Comparison of ENCODE assay signal across 17 cellular contexts in the genomic region with DNA sequence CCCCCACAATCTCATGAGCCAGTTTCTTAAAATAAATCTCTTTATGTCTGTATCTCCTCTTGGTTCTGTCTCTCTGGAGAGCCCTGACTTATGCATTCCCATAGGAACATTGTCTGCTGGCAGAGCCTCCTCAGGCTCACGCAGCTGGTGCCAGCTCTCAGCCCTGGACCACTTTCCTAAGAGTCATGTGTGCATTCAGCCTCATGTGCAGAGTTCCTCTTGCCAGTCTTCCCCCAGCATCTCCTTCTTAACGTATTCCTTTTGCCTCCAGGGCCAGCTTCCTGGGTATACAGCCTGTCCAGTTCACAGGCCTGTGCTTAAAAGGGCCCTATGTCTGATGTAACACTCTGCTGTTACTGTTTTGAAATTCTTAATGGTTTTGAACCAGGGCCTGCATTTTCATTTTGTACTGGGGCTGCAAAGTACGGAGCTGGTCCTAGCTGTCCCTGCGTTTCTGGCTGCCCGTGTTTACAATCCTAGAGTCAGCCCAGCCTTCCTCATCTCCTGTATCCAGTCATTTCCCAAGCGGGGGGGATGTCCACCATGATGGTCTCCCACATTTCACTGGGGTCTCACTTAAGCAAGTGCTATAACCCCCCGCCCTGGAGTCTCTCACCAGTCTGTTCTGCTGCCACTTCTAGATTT. TPM values are rescaled to one million over a fixed set of nuclear protein-coding genes. Genes with fewer than 3 reads are reported as not detected.
DNase-seq lines count a peak whose midpoint lies in the region; ATAC-seq and TF ChIP-seq lines count a peak whose summit lies in the region.
"Had no signal": no experiment of that assay in that cellular context is flagged by ENCODE, and none has a peak within 500 bp of the region (broad histone marks: within the 10 kb centered on the region; RNA-seq: fewer than 3 reads in every experiment).

No MANE protein-coding gene starts in this region.

- no peaks in the 10 kb centered on the region for H3K9me3 ChIP-seq in osteoblast (ENCODE audit: low read depth, low read length)
- H3K9me3 ChIP-seq: right lobe of liver, tibial nerve had no signal

- peaks cover 6% of the 10 kb centered on the region for H3K9me3 Mint-ChIP-seq in chondrocyte (ENCODE audit: low read depth)
- no peaks in the 10 kb centered on the region for H3K9me3 Mint-ChIP-seq in stimulated activated effector memory CD8-positive, alpha-beta T cell treated with anti-CD3 and anti-CD28 coated beads, Interleukin-12 subunit alpha, Interleukin-12 subunit beta, amount 100 ng/mL, for 72 hours
- H3K9me3 Mint-ChIP-seq: central memory CD8-positive, alpha-beta T cell had no signal

- H3K4me2 ChIP-seq in osteoblast (ENCODE audit: insufficient read depth, low read length): no peak overlapping the region

- peak overlapping the region; percentile 52 for H3K27ac Mint-ChIP-seq in chondrocyte (ENCODE audit: unreplicated experiment)
- H3K27ac Mint-ChIP-seq in stimulated activated effector memory CD8-positive, alpha-beta T cell treated with anti-CD3 and anti-CD28 coated beads, Interleukin-12 subunit alpha, Interleukin-12 subunit beta, amount 100 ng/mL, for 72 hours: no peak overlapping the region

- DNase-seq in Right ventricle myocardium superior: no peak
- no peak for DNase-seq in cardiac septum (ENCODE audit: low spot score)
- DNase-seq in chondrocyte (ENCODE audit: low spot score): peak; percentile 44
- peak; percentile 69 for DNase-seq in osteoblast (ENCODE audit: insufficient read length, low spot score, missing footprints)
- DNase-seq in activated gamma-delta T cell (lab: John Stamatoyannopoulos, UW): no peak
- DNase-seq in AG08395 (ENCODE audit: low spot score): no peak
- no peak for DNase-seq in cerebellar nuclear complex (lab: John Stamatoyannopoulos, UW)
- no peak for DNase-seq in stimulated activated effector memory CD8-positive, alpha-beta T cell treated with anti-CD3 and anti-CD28 coated beads, Interleukin-12 subunit alpha, Interleukin-12 subunit beta, amount 100 ng/mL, for 72 hours (ENCODE audit: low spot score in 2 of 2)
- DNase-seq: activated CD4-positive, alpha-beta T cell treated with anti-CD3 and anti-CD28 coated beads, Interleukin-2, amount 50 U/mL, for 48 hours; heart right ventricle; left cardiac atrium; NCI-H2227 treated with DMSO at 0.1 percent for 48 hours; RPMI8226; T1000 had no signal

- peaks cover 6% of the 10 kb centered on the region for H3K27me3 ChIP-seq in osteoblast (ENCODE audit: insufficient read depth, low read length)
- H3K27me3 ChIP-seq: heart right ventricle, right lobe of liver, tibial nerve had no signal

- ATAC-seq in Right ventricle myocardium superior (ENCODE audit: poor library complexity): peak; percentile 6
- ATAC-seq in stimulated activated effector memory CD8-positive, alpha-beta T cell treated with anti-CD3 and anti-CD28 coated beads, Interleukin-12 subunit alpha, Interleukin-12 subunit beta, amount 100 ng/mL, for 72 hours: no peak
- ATAC-seq: right lobe of liver had no signal

- peak overlapping the region; percentile 71 for H2AFZ ChIP-seq in osteoblast (ENCODE audit: low read length)

- no peak overlapping the region for H3K27ac ChIP-seq in osteoblast (ENCODE audit: low read depth, low read length)
- H3K27ac ChIP-seq: right lobe of liver had no signal

- H3K27me3 Mint-ChIP-seq in chondrocyte (ENCODE audit: low read depth): peaks cover 2% of the 10 kb centered on the region

- TF ChIP-seq CTCF in chondrocyte (IDR thresholded peaks at IDR 0.05) (no peak), osteoblast (IDR thresholded peaks at IDR 0.05; ENCODE audit: extremely low read depth, low read depth, low read length) (no peak)

- H3K79me2 ChIP-seq in osteoblast (ENCODE audit: insufficient read depth, low read length): peaks cover 12% of the 10 kb centered on the region

- peaks cover 6% of the 10 kb centered on the region for H3K4me1 ChIP-seq in osteoblast (ENCODE audit: insufficient read depth, low read length)
- H3K4me1 ChIP-seq: right lobe of liver had no signal

- H3K4me3 Mint-ChIP-seq in chondrocyte (ENCODE audit: unreplicated experiment): no peak overlapping the region
- no peak overlapping the region for H3K4me3 Mint-ChIP-seq in stimulated activated effector memory CD8-positive, alpha-beta T cell treated with anti-CD3 and anti-CD28 coated beads, Interleukin-12 subunit alpha, Interleukin-12 subunit beta, amount 100 ng/mL, for 72 hours
- H3K4me3 Mint-ChIP-seq: central memory CD8-positive, alpha-beta T cell had no signal

- H4K20me1 ChIP-seq in osteoblast (ENCODE audit: insufficient read depth, low read length): peaks cover 14% of the 10 kb centered on the region

- H3K36me3 ChIP-seq in osteoblast (ENCODE audit: insufficient read depth, low read length): no peaks in the 10 kb centered on the region
- H3K36me3 ChIP-seq: heart right ventricle, right lobe of liver had no signal

- intact Hi-C loops in Right ventricle myocardium superior (cut with DNase I): no loop called here
- intact Hi-C loops in cardiac septum (cut with DNase I): loop anchor here (2.0 kb wide), 1 partner anchor 25 kb away; no protein-coding TSS in a partner anchor

- H3K4me3 ChIP-seq in osteoblast (ENCODE audit: insufficient read depth, low read length): no peak overlapping the region
- H3K4me3 ChIP-seq: heart right ventricle, right lobe of liver, tibial nerve had no signal

- H3K4me1 Mint-ChIP-seq in chondrocyte (ENCODE audit: low read depth): peaks cover 35% of the 10 kb centered on the region
- peaks cover 52% of the 10 kb centered on the region for H3K4me1 Mint-ChIP-seq in stimulated activated effector memory CD8-positive, alpha-beta T cell treated with anti-CD3 and anti-CD28 coated beads, Interleukin-12 subunit alpha, Interleukin-12 subunit beta, amount 100 ng/mL, for 72 hours

- peaks cover 2% of the 10 kb centered on the region for H3K36me3 Mint-ChIP-seq in chondrocyte (ENCODE audit: low read depth)
- H3K36me3 Mint-ChIP-seq in stimulated activated effector memory CD8-positive, alpha-beta T cell treated with anti-CD3 and anti-CD28 coated beads, Interleukin-12 subunit alpha, Interleukin-12 subunit beta, amount 100 ng/mL, for 72 hours: no peaks in the 10 kb centered on the region

RNA-seq across cellular contexts. Expression of gene ANKRD33B, which starts 18.1 kb away (rescaled TPM):
- total RNA-seq in Right ventricle myocardium superior (2.9 TPM), cardiac septum (15.2 TPM), chondrocyte (0.80 to 4.0 TPM (median 3.7 TPM) in 3 replicates), osteoblast (5.1 and 5.6 TPM in 2 replicates)

Comparison
In these comparisons a context has a peak if more than half of its experiments do, and no peak if none do; other contexts are left out.
1. DNase-seq: peak in chondrocyte (single experiment) and osteoblast (single experiment); none in Right ventricle myocardium superior (single experiment), cardiac septum (single experiment), activated gamma-delta T cell (single experiment), AG08395 (single experiment), cerebellar nuclear complex (0 of 2) and stimulated activated effector memory CD8-positive, alpha-beta T cell treated with anti-CD3 and anti-CD28 coated beads, Interleukin-12 subunit alpha, Interleukin-12 subunit beta, amount 100 ng/mL, for 72 hours (0 of 2).